8 cellular contexts compared by ENCODE assay signal in genomic region chr11:75667268-75667830, GRCh38. TPM values are rescaled to one million over a fixed set of nuclear protein-coding genes. Genes with fewer than 3 reads are reported as not detected.
DNase-seq lines count a peak whose midpoint lies in the region; FAIRE-seq and TF ChIP-seq lines count a peak whose summit lies in the region.

No MANE protein-coding gene starts in this region.

- H3K9me3 ChIP-seq in SJSA1 (replicated peaks): no peaks in the 10 kb centered on the region
- H3K9me3 ChIP-seq in endodermal cell (ENCODE audit: control insufficient read depth, low read length): no peaks in the 10 kb centered on the region

- peak overlapping the region; percentile 58 for H3K4me3 ChIP-seq in AG04449 (ENCODE audit: low read depth, low read length)
- peak overlapping the region; percentile 17; the same call in 1 of the 2 replicates for H3K4me3 ChIP-seq in SJSA1
- H3K4me3 ChIP-seq in endodermal cell (ENCODE audit: low read length): peak overlapping the region; percentile 67
- peak overlapping the region; percentile 48 for H3K4me3 ChIP-seq in urinary bladder (ENCODE audit: low read depth, low read length)

- H3K4me1 ChIP-seq in SJSA1 (replicated peaks) (peaks cover 14% of the 10 kb centered on the region), endodermal cell (ENCODE audit: control insufficient read depth, insufficient read depth, low read length) (no peaks in the 10 kb centered on the region), urinary bladder (ENCODE audit: insufficient read depth) (no peaks in the 10 kb centered on the region)

- FAIRE-seq in GM12892 (lab: Jason Lieb, UNC): no peak

- TF ChIP-seq CTCF in AG04449 (IDR thresholded peaks at IDR 0.05; ENCODE audit: insufficient read depth, low read length, missing control alignments) (no peak), endodermal cell (conservative IDR thresholded peaks at IDR 0.05) (peak; percentile 38)

- POLR2A ChIA-PET in AG04449 (lab: Yijun Ruan, JAX): no interaction called here

- peak overlapping the region; percentile 43 for H3K4me3 Mint-ChIP-seq in endodermal cell

- no peak overlapping the region for H3K9ac ChIP-seq in endodermal cell (ENCODE audit: extremely low read depth, low read length, poor library complexity, severe bottlenecking)

- no peak overlapping the region for H3K27ac ChIP-seq in SJSA1
- peak overlapping the region; percentile 65 for H3K27ac ChIP-seq in endodermal cell (ENCODE audit: low read depth, low read length)
- no peak overlapping the region for H3K27ac ChIP-seq in urinary bladder (ENCODE audit: low read depth)

- DNase-seq in AG04449 (ENCODE audit: low read depth, low spot score) (no peak), GM12892 (ENCODE audit: insufficient read length) (peak; percentile 41), SJSA1 (ENCODE audit: low read depth in 1 of 2, low spot score in 2 of 2) (no peak), endodermal cell (peak; percentile 85), midbrain (lab: John Stamatoyannopoulos, UW) (peak; percentile 16), NCI-H1048 (lab: John Stamatoyannopoulos, UW) (no peak), GOT3 (lab: John Stamatoyannopoulos, UW) (no peak)

- H3K27ac Mint-ChIP-seq in endodermal cell: no peak overlapping the region

- H3K36me3 ChIP-seq in SJSA1: no peaks in the 10 kb centered on the region
- H3K36me3 ChIP-seq in endodermal cell (ENCODE audit: control insufficient read depth, insufficient read depth, low read length): no peaks in the 10 kb centered on the region
- H3K36me3 ChIP-seq in urinary bladder (ENCODE audit: insufficient read depth): no peaks in the 10 kb centered on the region

- peaks cover 70% of the 10 kb centered on the region for H3K27me3 Mint-ChIP-seq in endodermal cell (ENCODE audit: insufficient read depth)

- no peaks in the 10 kb centered on the region for H3K9me3 Mint-ChIP-seq in endodermal cell

- CTCF ChIA-PET in AG04449 (lab: Yijun Ruan, JAX): interaction anchor here (1.5 kb wide), 1 partner anchor 38 kb away, joined by 3 read pairs; no protein-coding TSS in a partner anchor

- H3K4me1 Mint-ChIP-seq in endodermal cell: peaks cover 19% of the 10 kb centered on the region

- WGBS in endodermal cell (ENCODE audit: insufficient coverage in 1 of 2, insufficient read length in 1 of 2), 2 experiments: 1 to 3% methylated on average over 12 to 63 of the region's 63 CpGs
- 2% methylated on average over 63 of the region's 63 CpGs for WGBS in urinary bladder

- no peaks in the 10 kb centered on the region for H3K36me3 Mint-ChIP-seq in endodermal cell (ENCODE audit: low read depth)

- TF ChIP-seq POLR2A in GM12892 (IDR thresholded peaks at IDR 0.05; ENCODE audit: low read depth, low read length): no peak

- peaks cover 18% of the 10 kb centered on the region for H3K27me3 ChIP-seq in SJSA1 (replicated peaks)
- peaks cover 77% of the 10 kb centered on the region for H3K27me3 ChIP-seq in endodermal cell (ENCODE audit: control insufficient read depth, insufficient read depth, low read length, poor library complexity, severe bottlenecking)

RNA-seq across cellular contexts. Expression of gene MAP6, which starts 1.5 kb away (rescaled TPM):
- 0.17 TPM for polyA plus RNA-seq in GM12892 (2012; ENCODE audit: missing spikeins)
- 0.13 TPM in 1 of 2 replicates, not detected in the other for total RNA-seq in SJSA1 (2014; rRNA removed; shearing (Covaris generic))
- total RNA-seq in endodermal cell (1 to 10 TPM; 1.9 to 4.2 TPM), urinary bladder (5.6 TPM)
- 80.4 TPM for polyA plus RNA-seq in endodermal cell (2013, experiment 1 of 2)
- polyA plus RNA-seq in endodermal cell (2013, experiment 2 of 2): 73.4 TPM
- 8.0 TPM for polyA plus RNA-seq in urinary bladder

RNA-seq across cellular contexts. Expression of gene MOGAT2, which starts 50.3 kb away (rescaled TPM):
- polyA plus RNA-seq in GM12892 (2012; ENCODE audit: missing spikeins): 0.40 TPM
- total RNA-seq in SJSA1 (2014; rRNA removed; shearing (Covaris generic)): not detected in 2 replicates
- total RNA-seq in endodermal cell (not detected), urinary bladder (2.2 TPM)
- not detected for polyA plus RNA-seq in endodermal cell (2013, experiment 1 of 2)
- not detected for polyA plus RNA-seq in endodermal cell (2013, experiment 2 of 2)
- polyA plus RNA-seq in urinary bladder: 1.2 TPM

Comparison
In these comparisons a context has a peak if more than half of its experiments do, and no peak if none do; other contexts are left out.
1. DNase-seq: peak in GM12892 (single experiment), endodermal cell (single experiment) and midbrain (single experiment); none in AG04449 (single experiment), SJSA1 (0 of 2), NCI-H1048 (single experiment) and GOT3 (single experiment).
2. H3K4me3 ChIP-seq: peak in every context shown above with its lines; median percentile 67 in endodermal cell; 58 in AG04449; 48 in urinary bladder; 17 in SJSA1.